In the genomic region with DNA sequence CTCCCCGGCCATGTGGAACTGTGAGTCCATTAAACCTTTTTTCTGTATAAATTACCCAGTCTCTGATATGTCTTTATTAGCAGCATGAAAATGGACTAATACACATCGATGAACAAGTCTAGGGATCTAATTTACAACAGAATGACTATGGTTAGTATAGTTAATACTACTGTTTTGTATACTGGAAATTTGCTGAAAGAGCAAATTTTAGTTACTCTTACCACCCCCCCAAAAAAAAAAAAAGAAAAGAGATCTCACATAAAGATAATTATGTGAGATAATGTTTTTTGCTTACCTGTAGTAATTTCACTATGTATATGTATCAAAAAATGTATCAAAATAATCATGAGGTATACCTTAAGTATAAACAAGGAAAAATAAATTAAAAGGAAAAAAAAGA, we compare ENCODE assay signal across 28 cellular contexts.
"Had no signal": no experiment of that assay in that cellular context is flagged by ENCODE, and none has a peak within 500 bp of the region (broad histone marks: within the 10 kb centered on the region; RNA-seq: fewer than 3 reads in every experiment).

No MANE protein-coding gene starts in this region.

- H3K36me3 ChIP-seq: stomach, suprapubic skin, thoracic aorta, thyroid gland, tibial artery, tibial nerve, transverse colon, upper lobe of left lung, upper lobe of right lung, uterus, vagina had no signal

- H3K4me3 ChIP-seq: stomach, suprapubic skin, testis, thoracic aorta, thyroid gland, tibial artery, tibial nerve, transverse colon, upper lobe of left lung, upper lobe of right lung, uterus, vagina had no signal

- H3K27me3 Mint-ChIP-seq: stimulated activated memory B cell treated with anti-CD40 and anti-IgM and Interleukin-4, amounts not matched to agents 10 μg/mL and 1 μg/mL and 100 μg/mL, for 72 hours; stimulated activated naive B cell treated with anti-CD40 and anti-IgM and Interleukin-4, amounts not matched to agents 10 μg/mL and 1 μg/mL and 100 μg/mL, for 72 hours; stimulated activated naive CD8-positive, alpha-beta T cell treated with anti-CD3 and anti-CD28 coated beads, Interleukin-15, amount 100 ng/mL, for 72 hours; stimulated activated naive CD8-positive, alpha-beta T cell treated with anti-CD3 and anti-CD28 coated beads, Interleukin-15, Interleukin-2, amounts not matched to agents 100 ng/mL and 50 ng/mL, for 24 hours; type B pancreatic cell had no signal

- H3K9me3 Mint-ChIP-seq: stimulated activated naive B cell treated with anti-CD40 and anti-IgM and Interleukin-4, amounts not matched to agents 10 μg/mL and 1 μg/mL and 100 μg/mL, for 72 hours; stimulated activated naive CD8-positive, alpha-beta T cell treated with anti-CD3 and anti-CD28 coated beads, Interleukin-15, Interleukin-2, amounts not matched to agents 100 ng/mL and 50 ng/mL, for 24 hours; type B pancreatic cell had no signal

- DNase-seq: stimulated activated CD4-positive, alpha-beta T cell treated with anti-CD3 and anti-CD28 coated beads, Interleukin-2, amount 100 ng/mL, for 48 hours; stimulated activated CD4-positive, alpha-beta T cell treated with anti-CD3 and anti-CD28 coated beads, Interleukin-4, amount 100 ng/mL, for 1 hour; stimulated activated CD4-positive, alpha-beta T cell treated with anti-CD3 and anti-CD28 coated beads, Interleukin-4, amount 100 ng/mL, for 24 hours; stimulated activated CD4-positive, alpha-beta T cell treated with anti-CD3 and anti-CD28 coated beads, Interleukin-4, amount 100 ng/mL, for 4 hours; stimulated activated CD8-positive, alpha-beta memory T cell treated with anti-CD3 and anti-CD28 coated beads, Interleukin-4, amount 100 ng/mL, for 48 hours; stimulated activated naive B cell treated with anti-CD40 and anti-IgM and Interleukin-4, amounts not matched to agents 10 μg/mL and 1 μg/mL and 100 μg/mL, for 72 hours; stimulated activated naive CD4-positive, alpha-beta T cell; stimulated activated naive CD4-positive, alpha-beta T cell treated with Interleukin-2 at 50 U/mL for 16 hours; stimulated activated naive CD8-positive, alpha-beta T cell treated with anti-CD3 and anti-CD28 coated beads, Interleukin-15, amount 100 ng/mL, for 72 hours; stimulated activated naive CD8-positive, alpha-beta T cell treated with anti-CD3 and anti-CD28 coated beads, Interleukin-15, Interleukin-2, amounts not matched to agents 100 U/mL and 50 U/mL, for 24 hours; stomach; substantia nigra; testis; thyroid gland; tibial artery; transverse colon; trophoblast cell; upper lobe of left lung; upper lobe of right lung; uterus had no signal

- H3K4me1 Mint-ChIP-seq: stimulated activated effector memory CD8-positive, alpha-beta T cell treated with anti-CD3 and anti-CD28 coated beads, Interleukin-12 subunit alpha, Interleukin-12 subunit beta, amount 100 ng/mL, for 72 hours; stimulated activated memory B cell treated with anti-CD40 and anti-IgM and Interleukin-4, amounts not matched to agents 10 μg/mL and 1 μg/mL and 100 μg/mL, for 72 hours; stimulated activated naive B cell treated with anti-CD40 and anti-IgM and Interleukin-4, amounts not matched to agents 10 μg/mL and 1 μg/mL and 100 μg/mL, for 72 hours; stimulated activated naive CD8-positive, alpha-beta T cell treated with anti-CD3 and anti-CD28 coated beads, Interleukin-15, amount 100 ng/mL, for 72 hours had no signal

- H3K4me1 ChIP-seq: stomach, suprapubic skin, testis, thyroid gland, tibial artery, tibial nerve, transverse colon, upper lobe of left lung, upper lobe of right lung, uterus, vagina had no signal

- H3K27ac ChIP-seq: stomach, suprapubic skin, testis, thoracic aorta, thyroid gland, tibial artery, tibial nerve, transverse colon, upper lobe of left lung, upper lobe of right lung, uterus, vagina had no signal

- H3K36me3 Mint-ChIP-seq: stimulated activated effector memory CD8-positive, alpha-beta T cell treated with anti-CD3 and anti-CD28 coated beads, Interleukin-12 subunit alpha, Interleukin-12 subunit beta, amount 100 ng/mL, for 72 hours; stimulated activated memory B cell treated with anti-CD40 and anti-IgM and Interleukin-4, amounts not matched to agents 10 μg/mL and 1 μg/mL and 100 μg/mL, for 72 hours; stimulated activated naive B cell treated with anti-CD40 and anti-IgM and Interleukin-4, amounts not matched to agents 10 μg/mL and 1 μg/mL and 100 μg/mL, for 72 hours; type B pancreatic cell had no signal

- ATAC-seq: stimulated activated effector memory CD8-positive, alpha-beta T cell treated with anti-CD3 and anti-CD28 coated beads, Interleukin-12 subunit alpha, Interleukin-12 subunit beta, amount 100 ng/mL, for 72 hours; stimulated activated memory B cell treated with anti-CD40 and anti-IgM and Interleukin-4, amounts not matched to agents 10 μg/mL and 1 μg/mL and 100 μg/mL, for 72 hours; stimulated activated naive B cell treated with anti-CD40 and anti-IgM and Interleukin-4, amounts not matched to agents 10 μg/mL and 1 μg/mL and 100 μg/mL, for 72 hours; stimulated activated naive CD8-positive, alpha-beta T cell treated with anti-CD3 and anti-CD28 coated beads, Interleukin-15, amount 100 ng/mL, for 72 hours; stimulated activated naive CD8-positive, alpha-beta T cell treated with anti-CD3 and anti-CD28 coated beads, Interleukin-15, Interleukin-2, amounts not matched to agents 100 U/mL and 50 U/mL, for 24 hours; upper lobe of right lung had no signal

- H3K9me3 ChIP-seq: stomach, suprapubic skin, testis, thoracic aorta, thyroid gland, tibial artery, tibial nerve, transverse colon, upper lobe of left lung, upper lobe of right lung, uterus, vagina had no signal

- H3K4me3 Mint-ChIP-seq: stimulated activated effector memory CD8-positive, alpha-beta T cell treated with anti-CD3 and anti-CD28 coated beads, Interleukin-12 subunit alpha, Interleukin-12 subunit beta, amount 100 ng/mL, for 72 hours; stimulated activated memory B cell treated with anti-CD40 and anti-IgM and Interleukin-4, amounts not matched to agents 10 μg/mL and 1 μg/mL and 100 μg/mL, for 72 hours; stimulated activated naive B cell treated with anti-CD40 and anti-IgM and Interleukin-4, amounts not matched to agents 10 μg/mL and 1 μg/mL and 100 μg/mL, for 72 hours; stimulated activated naive CD8-positive, alpha-beta T cell treated with anti-CD3 and anti-CD28 coated beads, Interleukin-15, amount 100 ng/mL, for 72 hours; stimulated activated naive CD8-positive, alpha-beta T cell treated with anti-CD3 and anti-CD28 coated beads, Interleukin-15, Interleukin-2, amounts not matched to agents 100 ng/mL and 50 ng/mL, for 24 hours; type B pancreatic cell had no signal

- H3K27me3 ChIP-seq: stomach, suprapubic skin, testis, thyroid gland, tibial artery, tibial nerve, transverse colon, upper lobe of left lung, upper lobe of right lung, uterus, vagina had no signal

- H3K27ac Mint-ChIP-seq: stimulated activated effector memory CD8-positive, alpha-beta T cell treated with anti-CD3 and anti-CD28 coated beads, Interleukin-12 subunit alpha, Interleukin-12 subunit beta, amount 100 ng/mL, for 72 hours; stimulated activated memory B cell treated with anti-CD40 and anti-IgM and Interleukin-4, amounts not matched to agents 10 μg/mL and 1 μg/mL and 100 μg/mL, for 72 hours; stimulated activated naive B cell treated with anti-CD40 and anti-IgM and Interleukin-4, amounts not matched to agents 10 μg/mL and 1 μg/mL and 100 μg/mL, for 72 hours; stimulated activated naive CD8-positive, alpha-beta T cell treated with anti-CD3 and anti-CD28 coated beads, Interleukin-15, amount 100 ng/mL, for 72 hours; stimulated activated naive CD8-positive, alpha-beta T cell treated with anti-CD3 and anti-CD28 coated beads, Interleukin-15, Interleukin-2, amounts not matched to agents 100 ng/mL and 50 ng/mL, for 24 hours; type B pancreatic cell had no signal
